Comparison of ENCODE assay signal across 8 cellular contexts in the genomic region with DNA sequence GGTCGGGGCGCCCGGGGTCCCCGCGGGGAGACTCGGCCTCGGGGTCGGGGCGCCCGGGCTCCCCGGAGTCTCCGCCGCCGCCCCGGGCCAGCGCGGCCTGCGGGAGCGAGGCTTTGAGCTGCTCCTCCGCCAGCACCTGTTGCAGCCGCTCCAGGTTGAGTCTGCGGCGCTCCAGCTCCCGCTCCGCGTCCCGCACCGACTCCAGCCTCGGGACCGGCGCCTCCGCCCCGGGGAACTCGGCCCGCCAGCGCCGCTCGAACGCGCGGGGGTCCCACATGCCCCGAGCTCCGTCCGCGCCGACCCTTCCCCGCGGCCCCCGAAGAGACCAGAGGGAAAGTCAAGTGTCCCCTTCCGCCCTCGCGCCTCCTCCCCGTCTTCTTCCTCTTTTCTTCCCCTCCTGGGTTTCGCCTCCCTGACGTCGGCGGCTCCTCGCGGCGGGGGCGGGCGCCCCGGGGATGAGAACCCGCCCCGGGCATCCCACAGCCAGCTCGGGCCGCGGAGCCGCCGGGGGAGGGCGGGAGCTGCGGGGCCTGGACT. TPM values are rescaled to one million over a fixed set of nuclear protein-coding genes. Genes with fewer than 3 reads are reported as not detected.
DNase-seq lines count a peak whose midpoint lies in the region; ATAC-seq, FAIRE-seq and TF ChIP-seq lines count a peak whose summit lies in the region.

No MANE protein-coding gene starts in this region.

- H3K36me3 Mint-ChIP-seq in astrocyte (ENCODE audit: low read depth, unreplicated experiment) = no peaks in the 10 kb centered on the region

- H3K27ac ChIP-seq in astrocyte (ENCODE audit: low read depth, low read length) = no peak overlapping the region

- H3K4me1 Mint-ChIP-seq in astrocyte (ENCODE audit: low read depth, unreplicated experiment) = no peaks in the 10 kb centered on the region

- H3K27me3 Mint-ChIP-seq in astrocyte (ENCODE audit: low read depth, unreplicated experiment) = peaks cover 68% of the 10 kb centered on the region

- in situ Hi-C loops in GM13977 (cut with MboI; ENCODE audit: low pct_unique_long_range_greater_than_20kb, low sequenced_read_pairs, unreplicated experiment) = no loop called here

- ATAC-seq in HG02759 (IDR thresholded peaks at IDR 0.05; ENCODE audit: unreplicated experiment) (peak; percentile 55), HG02973 (IDR thresholded peaks at IDR 0.05; ENCODE audit: unreplicated experiment) (no peak)

- H2AFZ ChIP-seq in astrocyte (ENCODE audit: low read depth, low read length) = no peak overlapping the region

- DNase-seq in GM13977 (ENCODE audit: low spot score) (peak; percentile 95), SIG-M5 treated with dmso at 0.1 percent for 504 hours (lab: John Stamatoyannopoulos, UW; ENCODE audit: unreplicated experiment) (peak; percentile 90), astrocyte (ENCODE audit: low read depth) (no peak), iris pigment epithelial cell (ENCODE audit: low read depth) (peak; percentile 24), NCI-H2081 (lab: John Stamatoyannopoulos, UW) (no peak)
- DNase-seq in stimulated activated CD4-positive, alpha-beta T cell treated with anti-CD3 and anti-CD28 coated beads, Interleukin-2, amount 100 ng/mL, for 24 hours = peak; percentile 26 to 54

- H3K79me2 ChIP-seq in astrocyte (ENCODE audit: insufficient read depth, low read length) = no peaks in the 10 kb centered on the region

- H3K9me3 ChIP-seq in astrocyte (ENCODE audit: insufficient read depth, low read depth, low read length) = no peaks in the 10 kb centered on the region

- H4K20me1 ChIP-seq in astrocyte (ENCODE audit: insufficient read depth, low read length) = no peaks in the 10 kb centered on the region

- TF ChIP-seq CTCF in GM13977 (IDR thresholded peaks at IDR 0.05; ENCODE audit: extremely low read depth, insufficient read depth, missing control alignments) = no peak
- no peak for TF ChIP-seq CTCF in astrocyte (IDR thresholded peaks at IDR 0.05; ENCODE audit: insufficient read depth, low read depth, low read length)

- H3K9me3 Mint-ChIP-seq in astrocyte (ENCODE audit: unreplicated experiment) = peaks cover 6% of the 10 kb centered on the region

- no peaks in the 10 kb centered on the region for H3K36me3 ChIP-seq in astrocyte (ENCODE audit: insufficient read depth, low read length)

- no peak for FAIRE-seq in astrocyte (lab: Jason Lieb, UNC)

- H3K4me2 ChIP-seq in astrocyte (ENCODE audit: low read length) = peak overlapping the region; percentile 80

- no peak overlapping the region for H3K27ac Mint-ChIP-seq in astrocyte (ENCODE audit: unreplicated experiment)

- H3K9ac ChIP-seq in astrocyte (ENCODE audit: low read length) = no peak overlapping the region

- peaks cover 45% of the 10 kb centered on the region for H3K27me3 ChIP-seq in astrocyte (ENCODE audit: insufficient read depth, low read length)

- peak overlapping the region; percentile 5 for H3K4me3 ChIP-seq in astrocyte (ENCODE audit: insufficient read depth, low read depth, low read length)

- no peak overlapping the region for H3K4me3 Mint-ChIP-seq in astrocyte (ENCODE audit: unreplicated experiment)

- H3K4me1 ChIP-seq in astrocyte (ENCODE audit: insufficient read depth, low read length) = peaks cover 6% of the 10 kb centered on the region

RNA-seq across cellular contexts. Expression of gene BHLHA9, which starts 40.8 kb away (rescaled TPM):
- not detected in 2 replicates for total RNA-seq in astrocyte

RNA-seq across cellular contexts. Expression of gene ABR, which starts 49.6 kb away (rescaled TPM):
- total RNA-seq in astrocyte = 70.9 and 85.0 TPM in 2 replicates

RNA-seq across cellular contexts. Expression of gene TRARG1, which starts 50.0 kb away (rescaled TPM):
- not detected in 2 replicates for total RNA-seq in astrocyte

Comparison
In these comparisons a context has a peak if more than half of its experiments do, and no peak if none do; other contexts are left out.
1. DNase-seq: peak in GM13977 (single experiment), SIG-M5 treated with dmso at 0.1 percent for 504 hours (single experiment), iris pigment epithelial cell (single experiment) and stimulated activated CD4-positive, alpha-beta T cell treated with anti-CD3 and anti-CD28 coated beads, Interleukin-2, amount 100 ng/mL, for 24 hours (2 of 2); none in astrocyte (single experiment) and NCI-H2081 (0 of 2).